Comparison of ENCODE assay signal across 9 cellular contexts in genomic region chr3:89314454-89314853, GRCh38.
DNase-seq lines count a peak whose midpoint lies in the region; ATAC-seq and TF ChIP-seq lines count a peak whose summit lies in the region.
"Had no signal": no experiment of that assay in that cellular context is flagged by ENCODE, and none has a peak within 500 bp of the region (broad histone marks: within the 10 kb centered on the region; RNA-seq: fewer than 3 reads in every experiment).

No MANE protein-coding gene starts in this region.

- ATAC-seq in HG03432 (IDR thresholded peaks at IDR 0.05; ENCODE audit: unreplicated experiment) (peak; percentile 66), foreskin keratinocyte (peak; percentile 77), HG02970 (IDR thresholded peaks at IDR 0.05; ENCODE audit: low FRiP score, unreplicated experiment) (no peak), HG03175 (IDR thresholded peaks at IDR 0.05; ENCODE audit: unreplicated experiment) (no peak)

- POLR2A ChIA-PET in AG04449 (lab: Yijun Ruan, JAX) (no interaction called here), RWPE1 (lab: Yijun Ruan, JAX; ENCODE audit: low non-redundant PET) (no interaction called here)

- no peaks in the 10 kb centered on the region for H3K36me3 Mint-ChIP-seq in Calu3 (ENCODE audit: insufficient read depth, unreplicated experiment)

- DNase-seq in AG04449 (ENCODE audit: low read depth, low spot score) (no peak), RWPE1 (ENCODE audit: low spot score) (peak; percentile 4), foreskin keratinocyte (peak; percentile 18 to 65), NCI-H526 treated with DMSO at 0.1 percent for 48 hours (lab: John Stamatoyannopoulos, UW) (no peak), Calu3 (no peak)
- DNase-seq: NCI-H2107 had no signal

- CTCF ChIA-PET in AG04449 (lab: Yijun Ruan, JAX) (interaction anchor here (1.2 kb wide), 1 partner anchor 11 kb away, joined by 3 read pairs; no protein-coding TSS in a partner anchor), RWPE1 (lab: Yijun Ruan, JAX) (no interaction called here), Calu3 (lab: Charles Lee) (interaction anchor here (1.0 kb wide), 1 partner anchor 9 kb away, joined by 4 read pairs; no protein-coding TSS in a partner anchor)

- H3K4me1 ChIP-seq in foreskin keratinocyte: no peaks in the 10 kb centered on the region

- intact Hi-C loops in Calu3 (cut with micrococcal nuclease; ENCODE audit: unreplicated experiment): loop anchor here (5.0 to 10.0 kb wide), 3 partner anchors 473 to 780 kb away; no protein-coding TSS in a partner anchor

- no peak overlapping the region for H3K27ac Mint-ChIP-seq in Calu3 (ENCODE audit: unreplicated experiment)

- no TSS peak for BruUV-seq in Calu3 (replicated peaks; lab: Mats Ljungman, UMichigan)

- H3K4me1 Mint-ChIP-seq in Calu3 (ENCODE audit: low read depth, unreplicated experiment): no peaks in the 10 kb centered on the region

- TF ChIP-seq CTCF in AG04449 (IDR thresholded peaks at IDR 0.05; ENCODE audit: insufficient read depth, low read length, missing control alignments): peak; percentile 15
- 0 out of 2 replicates have a peak, but pooled peaks have one; percentile 8 for TF ChIP-seq CTCF in RWPE1 (conservative IDR thresholded peaks at IDR 0.05; ENCODE audit: low read depth)
- TF ChIP-seq CTCF in foreskin keratinocyte (conservative IDR thresholded peaks at IDR 0.05): peak; percentile 57
- TF ChIP-seq CTCF in Calu3 (IDR thresholded peaks at IDR 0.05; ENCODE audit: unreplicated experiment): no peak

- H3K27ac ChIP-seq in RWPE1 (no peak overlapping the region), foreskin keratinocyte (no peak overlapping the region)

- H3K27me3 Mint-ChIP-seq in Calu3 (ENCODE audit: unreplicated experiment): no peaks in the 10 kb centered on the region

- H3K4me3 ChIP-seq in AG04449 (ENCODE audit: low read depth, low read length): no peak overlapping the region

- no peaks in the 10 kb centered on the region for H3K9me3 Mint-ChIP-seq in Calu3 (ENCODE audit: low read depth, unreplicated experiment)

- H3K4me3 Mint-ChIP-seq in Calu3 (ENCODE audit: low read depth, unreplicated experiment): no peak overlapping the region

- H3K27me3 ChIP-seq in foreskin keratinocyte: no peaks in the 10 kb centered on the region

Comparison
In these comparisons a context has a peak if more than half of its experiments do, and no peak if none do; other contexts are left out.
1. DNase-seq: peak in RWPE1 (single experiment) and foreskin keratinocyte (2 of 2); none in AG04449 (single experiment), NCI-H526 treated with DMSO at 0.1 percent for 48 hours (single experiment) and Calu3 (single experiment).
2. ATAC-seq: peak in HG03432 (single experiment) and foreskin keratinocyte (single experiment); none in HG02970 (single experiment) and HG03175 (single experiment).